Comparison of ENCODE assay signal across 27 cellular contexts in the genomic region with DNA sequence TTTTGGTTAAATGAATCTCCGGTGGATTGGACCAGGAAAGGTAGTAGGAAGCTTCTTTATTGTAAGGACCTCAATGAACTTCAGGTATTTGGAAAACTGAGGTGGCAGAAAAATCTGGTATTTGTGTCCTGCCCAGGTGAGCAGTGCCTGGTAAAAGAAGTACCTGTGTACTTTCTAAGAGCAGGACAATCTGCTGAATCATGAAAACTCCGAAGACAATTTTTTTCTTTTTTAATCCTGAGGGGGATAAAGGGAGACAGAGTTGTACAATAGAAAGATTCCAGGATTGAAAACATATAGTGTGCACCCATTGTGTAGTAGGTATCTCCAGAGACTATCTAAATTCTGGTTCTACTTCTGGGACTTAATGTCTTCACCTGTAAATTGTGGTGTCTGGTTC.
"Had no signal": no experiment of that assay in that cellular context is flagged by ENCODE, and none has a peak within 500 bp of the region (broad histone marks: within the 10 kb centered on the region; RNA-seq: fewer than 3 reads in every experiment).

No MANE protein-coding gene starts in this region.

- H3K9me3 ChIP-seq: stomach, suprapubic skin, testis, thoracic aorta, thyroid gland, tibial artery, tibial nerve, transverse colon, upper lobe of left lung, upper lobe of right lung, uterus, vagina had no signal

- H3K36me3 ChIP-seq: stomach, suprapubic skin, thoracic aorta, thyroid gland, tibial artery, tibial nerve, transverse colon, upper lobe of left lung, upper lobe of right lung, uterus, vagina had no signal

- H3K4me3 ChIP-seq: stomach, suprapubic skin, testis, thoracic aorta, thyroid gland, tibial artery, tibial nerve, transverse colon, upper lobe of left lung, upper lobe of right lung, uterus, vagina had no signal

- FAIRE-seq: urothelium cell line had no signal

- DNase-seq: stimulated activated CD4-positive, alpha-beta T cell treated with anti-CD3 and anti-CD28 coated beads, Interleukin-2, amount 100 ng/mL, for 48 hours; stimulated activated CD4-positive, alpha-beta T cell treated with anti-CD3 and anti-CD28 coated beads, Interleukin-4, amount 100 ng/mL, for 1 hour; stimulated activated CD4-positive, alpha-beta T cell treated with anti-CD3 and anti-CD28 coated beads, Interleukin-4, amount 100 ng/mL, for 24 hours; stimulated activated CD4-positive, alpha-beta T cell treated with anti-CD3 and anti-CD28 coated beads, Interleukin-4, amount 100 ng/mL, for 4 hours; stimulated activated CD8-positive, alpha-beta memory T cell treated with anti-CD3 and anti-CD28 coated beads, Interleukin-4, amount 100 ng/mL, for 48 hours; stimulated activated naive B cell treated with anti-CD40 and anti-IgM and Interleukin-4, amounts not matched to agents 10 μg/mL and 1 μg/mL and 100 μg/mL, for 72 hours; stimulated activated naive CD4-positive, alpha-beta T cell; stimulated activated naive CD4-positive, alpha-beta T cell treated with Interleukin-2 at 50 U/mL for 16 hours; stimulated activated naive CD8-positive, alpha-beta T cell treated with anti-CD3 and anti-CD28 coated beads, Interleukin-15, amount 100 ng/mL, for 72 hours; stimulated activated naive CD8-positive, alpha-beta T cell treated with anti-CD3 and anti-CD28 coated beads, Interleukin-15, Interleukin-2, amounts not matched to agents 100 U/mL and 50 U/mL, for 24 hours; stomach; substantia nigra; testis; thyroid gland; tibial artery; transverse colon; trophoblast cell; upper lobe of left lung; upper lobe of right lung; uterus had no signal

- ATAC-seq: stimulated activated effector memory CD8-positive, alpha-beta T cell treated with anti-CD3 and anti-CD28 coated beads, Interleukin-12 subunit alpha, Interleukin-12 subunit beta, amount 100 ng/mL, for 72 hours; stimulated activated memory B cell treated with anti-CD40 and anti-IgM and Interleukin-4, amounts not matched to agents 10 μg/mL and 1 μg/mL and 100 μg/mL, for 72 hours; stimulated activated naive B cell treated with anti-CD40 and anti-IgM and Interleukin-4, amounts not matched to agents 10 μg/mL and 1 μg/mL and 100 μg/mL, for 72 hours; stimulated activated naive CD8-positive, alpha-beta T cell treated with anti-CD3 and anti-CD28 coated beads, Interleukin-15, amount 100 ng/mL, for 72 hours; stimulated activated naive CD8-positive, alpha-beta T cell treated with anti-CD3 and anti-CD28 coated beads, Interleukin-15, Interleukin-2, amounts not matched to agents 100 U/mL and 50 U/mL, for 24 hours; upper lobe of right lung had no signal

- H3K27ac ChIP-seq: stomach, suprapubic skin, testis, thoracic aorta, thyroid gland, tibial artery, tibial nerve, transverse colon, upper lobe of left lung, upper lobe of right lung, uterus, vagina had no signal

- H3K27me3 ChIP-seq: stomach, suprapubic skin, testis, thyroid gland, tibial artery, tibial nerve, transverse colon, upper lobe of left lung, upper lobe of right lung, uterus, vagina had no signal

- H3K4me1 ChIP-seq: stomach, suprapubic skin, testis, thyroid gland, tibial artery, tibial nerve, transverse colon, upper lobe of left lung, upper lobe of right lung, uterus, vagina had no signal
